In the genomic region with DNA sequence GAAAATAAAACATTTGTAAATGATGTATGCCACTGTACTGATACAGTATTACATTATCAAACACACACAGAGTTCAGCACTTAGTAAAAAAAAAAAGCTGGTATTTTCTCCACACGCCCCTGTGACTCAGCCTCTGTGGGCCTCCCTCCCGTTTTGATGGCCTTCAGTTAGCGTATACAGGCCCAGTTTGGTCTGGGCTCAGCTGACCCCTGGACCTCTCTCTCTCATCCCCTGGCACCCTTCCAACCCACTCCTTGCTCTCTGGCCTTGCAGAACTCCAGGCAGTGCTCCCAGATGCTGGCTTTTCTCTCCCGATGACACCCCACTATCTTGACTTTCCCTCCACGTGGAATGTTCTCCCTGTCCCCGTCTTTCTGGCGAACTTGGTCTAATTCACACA, we compare ENCODE assay signal across 13 cellular contexts.
DNase-seq lines count a peak whose midpoint lies in the region; ATAC-seq, FAIRE-seq and TF ChIP-seq lines count a peak whose summit lies in the region.
"Had no signal": no experiment of that assay in that cellular context is flagged by ENCODE, and none has a peak within 500 bp of the region (broad histone marks: within the 10 kb centered on the region; RNA-seq: fewer than 3 reads in every experiment).

No MANE protein-coding gene starts in this region.

- ATAC-seq in HG02610 (IDR thresholded peaks at IDR 0.05; ENCODE audit: unreplicated experiment): no peak

- peak; percentile 31 for DNase-seq in BE2C
- peak; percentile 65 for DNase-seq in HTR-8/SVneo (ENCODE audit: insufficient read length, low spot score)
- peak; percentile 51 for DNase-seq in fibroblast of villous mesenchyme (ENCODE audit: low read depth)
- DNase-seq in myocyte (ENCODE audit: low read depth): peak; percentile 44
- DNase-seq in activated CD4-positive, alpha-beta T cell treated with anti-CD3 and anti-CD28 coated beads for 1 hour: no peak
- DNase-seq in NCI-H2227 treated with DMSO at 0.1 percent for 48 hours (lab: John Stamatoyannopoulos, UW): no peak
- DNase-seq in activated CD4-positive, CD25-positive, alpha-beta regulatory T cell treated with anti-CD3 and anti-CD28 coated beads, Interleukin-2, amount 50 U/mL, for 72 hours: no peak
- DNase-seq: activated CD4-positive, CD25-positive, alpha-beta regulatory T cell; activated CD8-positive, alpha-beta memory T cell treated with anti-CD3 and anti-CD28 coated beads, Interleukin-2, amount 50 U/mL, for 48 hours; activated naive CD8-positive, alpha-beta T cell treated with anti-CD3 and anti-CD28 coated beads for 36 hours; stimulated activated CD4-positive, alpha-beta T cell treated with anti-CD3 and anti-CD28 coated beads, Interleukin-2, amount 100 ng/mL, for 24 hours had no signal

- TF ChIP-seq CTCF in BE2C (IDR thresholded peaks at IDR 0.05; ENCODE audit: low read depth, low read length): no peak
- TF ChIP-seq CTCF in fibroblast of villous mesenchyme (IDR thresholded peaks at IDR 0.05; ENCODE audit: insufficient read depth, low read depth, low read length): no peak

- no peak overlapping the region for H3K4me3 ChIP-seq in BE2C (ENCODE audit: low read depth, low read length)
- no peak overlapping the region for H3K4me3 ChIP-seq in fibroblast of villous mesenchyme (ENCODE audit: low read depth, low read length)

- peaks cover 4% of the 10 kb centered on the region; the same call in 1 of the 2 replicates for H3K36me3 ChIP-seq in BE2C

- no peaks in the 10 kb centered on the region for H3K27me3 ChIP-seq in BE2C

- H3K4me1 ChIP-seq in BE2C: peaks cover 20% of the 10 kb centered on the region

- FAIRE-seq in HTR-8/SVneo (lab: Jason Lieb, UNC): no peak
- FAIRE-seq: H1 had no signal

- H3K9me3 ChIP-seq in BE2C: no peaks in the 10 kb centered on the region

Comparison
In these comparisons a context has a peak if more than half of its experiments do, and no peak if none do; other contexts are left out.
1. DNase-seq: peak in BE2C (single experiment), HTR-8/SVneo (single experiment), fibroblast of villous mesenchyme (single experiment) and myocyte (single experiment); none in activated CD4-positive, alpha-beta T cell treated with anti-CD3 and anti-CD28 coated beads for 1 hour (single experiment), NCI-H2227 treated with DMSO at 0.1 percent for 48 hours (single experiment) and activated CD4-positive, CD25-positive, alpha-beta regulatory T cell treated with anti-CD3 and anti-CD28 coated beads, Interleukin-2, amount 50 U/mL, for 72 hours (single experiment).